15 cellular contexts compared by ENCODE assay signal in the genomic region with DNA sequence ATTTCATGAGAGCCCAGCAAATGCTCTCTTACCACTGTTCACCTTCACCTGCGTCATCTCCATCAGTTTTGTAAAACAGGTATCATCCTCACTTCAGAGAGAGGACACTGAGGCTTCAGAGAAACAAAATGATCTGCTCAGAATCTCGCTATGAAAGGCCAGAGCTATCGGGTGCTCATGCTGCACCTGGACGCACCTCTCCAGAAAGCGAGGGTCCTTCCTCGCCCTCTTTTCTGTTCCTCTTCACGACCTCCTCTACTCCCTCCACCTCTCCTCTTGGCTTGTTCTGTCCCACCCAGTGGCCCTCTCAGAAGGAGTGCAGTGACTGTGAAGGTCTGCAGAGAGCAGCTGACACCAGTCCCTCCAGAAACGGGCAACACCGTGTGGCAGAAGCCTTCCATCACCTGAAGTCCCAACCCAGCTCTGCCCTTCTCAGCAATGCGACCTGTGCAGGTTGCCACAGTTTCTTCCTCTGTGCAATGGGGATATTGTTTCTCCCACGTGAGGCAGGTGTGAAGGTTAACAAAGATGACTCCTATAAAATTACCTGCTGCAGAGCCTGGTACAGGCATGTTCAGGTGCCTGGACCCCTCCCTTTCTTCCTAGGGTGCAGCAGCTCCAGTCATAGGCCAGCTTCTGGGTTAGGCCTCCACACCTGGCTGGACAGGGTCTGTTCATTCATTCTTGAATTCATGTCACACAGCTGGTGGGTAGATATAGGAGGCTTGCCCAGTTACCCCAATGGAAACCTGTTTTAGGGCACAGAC.
"Had no signal": no experiment of that assay in that cellular context is flagged by ENCODE, and none has a peak within 500 bp of the region (broad histone marks: within the 10 kb centered on the region; RNA-seq: fewer than 3 reads in every experiment).

No MANE protein-coding gene starts in this region.

- H3K4me3 Mint-ChIP-seq: activated naive CD4-positive, alpha-beta T cell treated with anti-CD3 and anti-CD28 coated beads, Interleukin-2, amount 10 ng/mL, durations not matched to agents 7 days and 5 days; activated T-cell treated with anti-CD3 and anti-CD28 coated beads, Interleukin-2, amount 50 U/mL, for 24 hours; endodermal cell; T-helper 1 cell treated with Interleukin-12 subunit alpha and Interleukin-12 subunit beta and Interleukin-4 antibody, amounts not matched to agents 30 μg/mL and 1 μg/mL, for 36 hours had no signal

- H3K9me3 Mint-ChIP-seq: activated naive CD4-positive, alpha-beta T cell treated with anti-CD3 and anti-CD28 coated beads, Interleukin-2, amount 10 ng/mL, durations not matched to agents 7 days and 5 days; activated T-cell treated with anti-CD3 and anti-CD28 coated beads, Interleukin-2, amount 50 U/mL, for 24 hours; endodermal cell; T-helper 1 cell treated with Interleukin-12 subunit alpha and Interleukin-12 subunit beta and Interleukin-4 antibody, amounts not matched to agents 30 μg/mL and 1 μg/mL, for 36 hours had no signal

- H3K27me3 Mint-ChIP-seq: activated T-cell treated with anti-CD3 and anti-CD28 coated beads, Interleukin-2, amount 50 U/mL, for 24 hours had no signal

- H3K4me1 ChIP-seq: pancreas, transverse colon had no signal

- H3K9me3 ChIP-seq: gastrocnemius medialis, heart right ventricle, pancreas, transverse colon, vagina had no signal

- H3K4me3 ChIP-seq: dorsolateral prefrontal cortex, gastrocnemius medialis, heart right ventricle, lung, pancreas, transverse colon, vagina had no signal

- H3K36me3 Mint-ChIP-seq: activated naive CD4-positive, alpha-beta T cell treated with anti-CD3 and anti-CD28 coated beads, Interleukin-2, amount 10 ng/mL, durations not matched to agents 7 days and 5 days had no signal

- DNase-seq: activated CD4-positive, alpha-beta T cell treated with anti-CD3 and anti-CD28 coated beads for 48 hours; activated naive CD4-positive, alpha-beta T cell treated with anti-CD3 and anti-CD28 coated beads, Interleukin-2, amount 10 ng/mL, durations not matched to agents 7 days and 5 days; activated T-cell treated with anti-CD3 and anti-CD28 coated beads, Interleukin-2, amount 50 U/mL, for 24 hours; endodermal cell; gastrocnemius medialis; heart right ventricle; midbrain; stimulated activated naive CD4-positive, alpha-beta T cell; substantia nigra had no signal

- H3K27me3 ChIP-seq: dorsolateral prefrontal cortex, gastrocnemius medialis, heart right ventricle, pancreas, transverse colon, vagina had no signal

- H3K27ac Mint-ChIP-seq: activated naive CD4-positive, alpha-beta T cell treated with anti-CD3 and anti-CD28 coated beads, Interleukin-2, amount 10 ng/mL, durations not matched to agents 7 days and 5 days; activated T-cell treated with anti-CD3 and anti-CD28 coated beads, Interleukin-2, amount 50 U/mL, for 24 hours; endodermal cell; T-helper 1 cell treated with Interleukin-12 subunit alpha and Interleukin-12 subunit beta and Interleukin-4 antibody, amounts not matched to agents 30 μg/mL and 1 μg/mL, for 36 hours had no signal

- H3K27ac ChIP-seq: dorsolateral prefrontal cortex, gastrocnemius medialis, heart right ventricle, pancreas, transverse colon had no signal

- H3K36me3 ChIP-seq: gastrocnemius medialis, pancreas, transverse colon, vagina had no signal
